In the genomic region with DNA sequence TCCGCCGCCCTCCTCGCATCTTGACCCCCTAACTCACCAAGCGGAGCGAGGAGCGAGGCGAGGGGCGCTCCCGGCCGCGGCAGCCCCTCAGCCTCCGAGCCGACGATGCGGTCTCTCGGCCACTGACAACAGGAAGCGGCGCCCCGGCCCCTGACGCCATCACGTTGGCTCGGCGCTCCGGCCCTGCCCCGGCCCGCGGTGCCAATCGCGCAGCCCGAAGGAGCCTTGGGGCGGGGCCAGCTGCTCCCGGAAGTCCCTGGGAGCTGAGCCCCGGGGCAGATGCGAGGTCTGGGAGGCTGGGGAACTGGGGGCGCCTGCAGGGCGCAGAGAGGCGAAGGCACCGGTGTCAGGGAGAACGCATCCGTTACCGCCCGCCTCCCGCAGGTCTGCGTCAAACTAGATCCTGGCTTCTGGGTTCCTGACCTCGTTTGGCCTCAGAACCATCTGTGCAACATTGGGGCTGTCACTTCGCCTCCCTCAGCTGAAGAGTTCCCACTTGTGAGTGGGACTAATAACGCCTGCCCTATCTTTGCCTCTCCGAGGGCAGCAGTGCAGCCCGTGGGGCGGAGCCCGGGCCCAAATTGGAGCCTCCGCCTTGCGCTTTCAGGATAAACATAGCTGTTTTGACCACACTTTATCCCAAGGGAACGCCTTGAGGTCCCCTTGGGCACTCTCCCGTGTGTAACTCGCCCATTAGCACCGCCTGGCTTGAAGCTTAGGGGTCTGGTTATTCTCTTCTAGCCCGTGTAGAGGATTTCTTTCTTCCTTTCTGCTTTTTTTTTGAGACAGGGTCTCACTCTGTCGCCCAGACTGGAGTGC, we compare ENCODE assay signal across 8 cellular contexts. TPM values are rescaled to one million over a fixed set of nuclear protein-coding genes. Genes with fewer than 3 reads are reported as not detected.
DNase-seq lines count a peak whose midpoint lies in the region; ATAC-seq and TF ChIP-seq lines count a peak whose summit lies in the region.
"Not testable (repeated sequence)": the region's sequence is repeated elsewhere in the genome, so short reads cannot be mapped to it uniquely, and the experiment has no call there.

A gene (minus strand): TSS at position 107 of the 819 bp plus-strand sequence. CDS start 8,237 bp downstream, outside the sequence.

- not testable (repeated sequence) for H3K9me3 Mint-ChIP-seq in activated naive CD8-positive, alpha-beta T cell treated with anti-CD3 and anti-CD28 coated beads for 36 hours; glutamatergic neuron (ENCODE audit: unreplicated experiment)

- peak within 1 kb of the TSS; percentile 61 for H3K27ac ChIP-seq in osteoblast (ENCODE audit: low read depth, low read length)
- peak within 1 kb of the TSS; percentile 90 for H3K27ac ChIP-seq in suprapubic skin

- H3K9me3 ChIP-seq in osteoblast (ENCODE audit: low read depth, low read length); suprapubic skin: not testable (repeated sequence)

- peak within 1 kb of the TSS; percentile 91 for H3K4me3 Mint-ChIP-seq in activated naive CD8-positive, alpha-beta T cell treated with anti-CD3 and anti-CD28 coated beads for 36 hours
- peak within 1 kb of the TSS; percentile 92 for H3K4me3 Mint-ChIP-seq in glutamatergic neuron (ENCODE audit: unreplicated experiment)

- TF ChIP-seq POLR2A in GM10847 (IDR thresholded peaks at IDR 0.05; ENCODE audit: extremely low read depth, insufficient read length) (peak; percentile 50), suprapubic skin (IDR thresholded peaks at IDR 0.05) (peak in 1 of 2 donors; percentile 90)

- TF ChIP-seq CTCF in glutamatergic neuron (IDR thresholded peaks at IDR 0.05; ENCODE audit: partially characterized antibody, unreplicated experiment); osteoblast (IDR thresholded peaks at IDR 0.05; ENCODE audit: extremely low read depth, low read depth, low read length); suprapubic skin (IDR thresholded peaks at IDR 0.05): not testable (repeated sequence)

- H2AFZ ChIP-seq in osteoblast (ENCODE audit: low read length), result peak within 1 kb of the TSS; percentile 78

- not testable (repeated sequence) for H3K27me3 ChIP-seq in osteoblast (ENCODE audit: insufficient read depth, low read length); suprapubic skin

- H3K36me3 Mint-ChIP-seq in activated naive CD8-positive, alpha-beta T cell treated with anti-CD3 and anti-CD28 coated beads for 36 hours; glutamatergic neuron (ENCODE audit: unreplicated experiment): not testable (repeated sequence)

- H3K79me2 ChIP-seq in osteoblast (ENCODE audit: insufficient read depth, low read length), result peaks cover 23% of the 10 kb centered on the region

- not testable (repeated sequence) for TF ChIP-seq EP300 in suprapubic skin (IDR thresholded peaks at IDR 0.05)

- DNase-seq in NCI-H1092 treated with DMSO at 0.1 percent for 48 hours (lab: John Stamatoyannopoulos, UW), result peak; percentile 56
- DNase-seq in SW 1271 (lab: John Stamatoyannopoulos, UW), result peak; percentile 56 to 61
- peak; percentile 91 for DNase-seq in activated naive CD8-positive, alpha-beta T cell treated with anti-CD3 and anti-CD28 coated beads for 36 hours
- DNase-seq in glutamatergic neuron, result peak; percentile 90
- peak; percentile 92 for DNase-seq in osteoblast (ENCODE audit: insufficient read length, low spot score, missing footprints)
- peak; percentile 91 to 93 for DNase-seq in suprapubic skin (ENCODE audit: low spot score in 2 of 2)

- 2% methylated on average over 11 of the region's 59 CpGs for WGBS in suprapubic skin

- H3K4me1 Mint-ChIP-seq in activated naive CD8-positive, alpha-beta T cell treated with anti-CD3 and anti-CD28 coated beads for 36 hours, result peaks cover 16% of the 10 kb centered on the region
- H3K4me1 Mint-ChIP-seq in glutamatergic neuron (ENCODE audit: low read depth, unreplicated experiment), result not testable (repeated sequence)

- ATAC-seq in HG02623 (IDR thresholded peaks at IDR 0.05; ENCODE audit: unreplicated experiment), result peak; percentile 92

- H3K4me3 ChIP-seq in osteoblast (ENCODE audit: insufficient read depth, low read length), result peak within 1 kb of the TSS; percentile 75
- H3K4me3 ChIP-seq in suprapubic skin, result peak within 1 kb of the TSS; percentile 60

- peak within 1 kb of the TSS; percentile 81 for H3K4me2 ChIP-seq in osteoblast (ENCODE audit: insufficient read depth, low read length)

- not testable (repeated sequence) for H3K27me3 Mint-ChIP-seq in activated naive CD8-positive, alpha-beta T cell treated with anti-CD3 and anti-CD28 coated beads for 36 hours; glutamatergic neuron (ENCODE audit: unreplicated experiment)

- not testable (repeated sequence) for H3K4me1 ChIP-seq in osteoblast (ENCODE audit: insufficient read depth, low read length)
- peaks cover 35% of the 10 kb centered on the region for H3K4me1 ChIP-seq in suprapubic skin

- H3K27ac Mint-ChIP-seq in activated naive CD8-positive, alpha-beta T cell treated with anti-CD3 and anti-CD28 coated beads for 36 hours, result peak within 1 kb of the TSS; percentile 88
- H3K27ac Mint-ChIP-seq in glutamatergic neuron (ENCODE audit: unreplicated experiment), result peak within 1 kb of the TSS; percentile 96

- not testable (repeated sequence) for H4K20me1 ChIP-seq in osteoblast (ENCODE audit: insufficient read depth, low read length)

- H3K36me3 ChIP-seq in osteoblast (ENCODE audit: insufficient read depth, low read length); suprapubic skin: not testable (repeated sequence)

RNA-seq across cellular contexts. Expression of the gene that starts here (rescaled TPM):
- total RNA-seq in activated naive CD8-positive, alpha-beta T cell treated with anti-CD3 and anti-CD28 coated beads for 36 hours, result 10 to 100 TPM; 19.5 to 20.1 TPM
- total RNA-seq in glutamatergic neuron (ENCODE audit: unreplicated experiment), result 59.5 TPM
- 30.8 and 38.0 TPM in 2 replicates for total RNA-seq in osteoblast
- 100 to 1,000 TPM in 2 of 4 donors, 10 to 100 TPM in 2; 60.4 to 124 (median 94.1) TPM for total RNA-seq in suprapubic skin

Comparison
In these comparisons a context has a peak if more than half of its experiments do, and no peak if none do; other contexts are left out.
1. Peak in every context shown above with its lines: DNase-seq, ATAC-seq, H3K4me3 ChIP-seq and H3K27ac ChIP-seq.